8 cellular contexts compared by ENCODE assay signal in genomic region chr16:4327782-4328579, GRCh38. TPM values are rescaled to one million over a fixed set of nuclear protein-coding genes. Genes with fewer than 3 reads are reported as not detected.
DNase-seq lines count a peak whose midpoint lies in the region; ATAC-seq and TF ChIP-seq lines count a peak whose summit lies in the region.

No MANE protein-coding gene starts in this region.

- no peak for ATAC-seq in GM21390 (IDR thresholded peaks at IDR 0.05; ENCODE audit: unreplicated experiment)

- H3K36me3 Mint-ChIP-seq in HFFc6 (ENCODE audit: low read depth) = no peaks in the 10 kb centered on the region

- H4K20me1 ChIP-seq in mammary epithelial cell (ENCODE audit: insufficient read depth, low read length) = no peaks in the 10 kb centered on the region

- dilution Hi-C loops in mammary epithelial cell (cut with HindIII; ENCODE audit: low sequenced_read_pairs) = no loop called here

- CTCF ChIA-PET in mammary epithelial cell (lab: Charles Lee; ENCODE audit: low non-redundant PET) = no interaction called here

- peak overlapping the region; percentile 59 for H3K4me2 ChIP-seq in mammary epithelial cell (ENCODE audit: insufficient read depth, low read depth, low read length)

- peak overlapping the region; percentile 58 for H3K4me3 Mint-ChIP-seq in HFFc6

- H3K27ac ChIP-seq in mammary epithelial cell (ENCODE audit: insufficient read depth, low read depth, low read length) = no peak overlapping the region
- no peak overlapping the region for H3K27ac ChIP-seq in iPS DF 6.9 (ENCODE audit: low read length)
- H3K27ac ChIP-seq in rectal smooth muscle tissue (ENCODE audit: low read depth, low read length) = peak overlapping the region; percentile 75

- no peaks in the 10 kb centered on the region for H3K36me3 ChIP-seq in mammary epithelial cell (ENCODE audit: insufficient read depth, low read length)
- peaks cover 3% of the 10 kb centered on the region; the same call in 1 of the 2 replicates for H3K36me3 ChIP-seq in iPS DF 6.9 (ENCODE audit: control insufficient read depth, insufficient read depth, low read length)
- no peaks in the 10 kb centered on the region for H3K36me3 ChIP-seq in rectal smooth muscle tissue (ENCODE audit: control insufficient read depth, insufficient read depth, low read length)

- H3K9me3 Mint-ChIP-seq in HFFc6 = no peaks in the 10 kb centered on the region

- H3K4me3 ChIP-seq in AG10803 (ENCODE audit: low read length) (peak overlapping the region; percentile 48), mammary epithelial cell (replicated peaks in 1 of 3; ENCODE audit: insufficient read depth in 1 of 3, low read depth in 2 of 3, low read length in 3 of 3) (peak overlapping the region in 2 of 3 experiments; percentile 15 to 45), iPS DF 6.9 (ENCODE audit: low read length) (peak overlapping the region; percentile 18; the same call in 1 of the 2 replicates), rectal smooth muscle tissue (ENCODE audit: low read length) (peak overlapping the region; percentile 64)

- TF ChIP-seq CTCF in AG10803 (conservative IDR thresholded peaks at IDR 0.05; ENCODE audit: low read length) (peak; percentile 61), HFFc6 (IDR thresholded peaks at IDR 0.05) (peak; percentile 79), mammary epithelial cell (conservative IDR thresholded peaks at IDR 0.05 in 1 of 2, IDR thresholded peaks at IDR 0.05 in 1 of 2; ENCODE audit: extremely low read depth in 1 of 2, insufficient read depth in 1 of 2, low read depth in 1 of 2, low read length in 2 of 2) (peak; percentile 27 to 61)

- H3K9ac ChIP-seq in mammary epithelial cell (ENCODE audit: insufficient read depth, low read length) (no peak overlapping the region), rectal smooth muscle tissue (ENCODE audit: low read length) (no peak overlapping the region)

- H3K4me1 ChIP-seq in mammary epithelial cell (ENCODE audit: insufficient read depth, low read length) = peaks cover 26% of the 10 kb centered on the region
- peaks cover 14% of the 10 kb centered on the region for H3K4me1 ChIP-seq in iPS DF 6.9 (ENCODE audit: control insufficient read depth, insufficient read depth, low read length)
- H3K4me1 ChIP-seq in rectal smooth muscle tissue (ENCODE audit: control insufficient read depth, insufficient read depth, low read length) = peaks cover 38% of the 10 kb centered on the region

- peak; percentile 72 for DNase-seq in AG10803 (ENCODE audit: low read depth)
- peak; percentile 83 for DNase-seq in HFFc6
- DNase-seq in T-helper 2 cell = peak in 4 of 5 experiments; percentile 29 to 48 (median 38)
- DNase-seq in mammary epithelial cell = peak; percentile 40
- DNase-seq in iPS DF 6.9 (ENCODE audit: low read depth, low spot score) = no peak
- no peak for DNase-seq in NCI-H1436 treated with DMSO at 0.1 percent for 48 hours (lab: John Stamatoyannopoulos, UW)

- no peaks in the 10 kb centered on the region; the same call in 1 of the 2 replicates for H3K27me3 Mint-ChIP-seq in HFFc6 (ENCODE audit: insufficient read depth)

- H2AFZ ChIP-seq in mammary epithelial cell (ENCODE audit: low read depth, low read length) = no peak overlapping the region

- WGBS in mammary epithelial cell (ENCODE audit: low coverage, missing lambda C conversion rate) = 40% methylated on average over 1 of the region's 49 CpGs
- no CpG with 5 or more reads among the region's 49 CpGs for WGBS in iPS DF 6.9 (ENCODE audit: insufficient coverage, insufficient read length)

- H3K9me3 ChIP-seq in mammary epithelial cell (replicated peaks; ENCODE audit: insufficient read depth, low read length) = no peaks in the 10 kb centered on the region
- H3K9me3 ChIP-seq in iPS DF 6.9 (ENCODE audit: control insufficient read depth, insufficient read depth, low read length) = no peaks in the 10 kb centered on the region

- intact Hi-C loops in mammary epithelial cell (cut with micrococcal nuclease) = no loop called here

- H3K27me3 ChIP-seq in mammary epithelial cell (ENCODE audit: insufficient read depth, low read length) (no peaks in the 10 kb centered on the region), iPS DF 6.9 (ENCODE audit: control insufficient read depth, insufficient read depth, low read length) (no peaks in the 10 kb centered on the region), rectal smooth muscle tissue (ENCODE audit: control insufficient read depth, insufficient read depth, low read length) (no peaks in the 10 kb centered on the region)

- H3K27ac Mint-ChIP-seq in HFFc6 = peak overlapping the region; percentile 88

- H3K79me2 ChIP-seq in mammary epithelial cell (ENCODE audit: insufficient read depth, low read length) = peaks cover 87% of the 10 kb centered on the region

- no TSS peak for BruUV-seq in mammary epithelial cell (replicated peaks; lab: Mats Ljungman, UMichigan)

- H3K4me1 Mint-ChIP-seq in HFFc6 (ENCODE audit: low read depth) = peaks cover 30% of the 10 kb centered on the region

- in situ Hi-C loops in mammary epithelial cell (cut with MboI; ENCODE audit: low sequenced_read_pairs in 2 of 2) = no loop called here

RNA-seq across cellular contexts. Expression of gene GLIS2, which starts 12.1 kb away (rescaled TPM):
- total RNA-seq in HFFc6 (2021; fragmentation: NEBNext Ultra II Directional; extraction: Animal tissue kit (Norgen Biotek cat#: 25700)) = 10 to 100 TPM; 21.9 to 26.0 (median 23.5) TPM
- total RNA-seq in mammary epithelial cell = 10 to 100 TPM in 1 of 2 donors, 1 to 10 TPM in 1; 3.3 to 13.5 TPM
- 3.6 TPM for polyA plus RNA-seq in mammary epithelial cell
- 10.4 TPM for polyA minus RNA-seq in mammary epithelial cell

RNA-seq across cellular contexts. Expression of gene PAM16, which starts 23.1 kb away (rescaled TPM):
- total RNA-seq in HFFc6 (2021; fragmentation: NEBNext Ultra II Directional; extraction: Animal tissue kit (Norgen Biotek cat#: 25700)) = 10 to 100 TPM; 44.9 to 50.8 (median 46.1) TPM
- 10 to 100 TPM; 20.3 to 62.1 TPM for total RNA-seq in mammary epithelial cell
- 41.2 TPM for polyA plus RNA-seq in mammary epithelial cell
- polyA minus RNA-seq in mammary epithelial cell = 3.8 TPM

RNA-seq across cellular contexts. Expression of gene VASN, which starts 43.7 kb away (rescaled TPM):
- total RNA-seq in HFFc6 (2021; fragmentation: NEBNext Ultra II Directional; extraction: Animal tissue kit (Norgen Biotek cat#: 25700)) = 100 to 1,000 TPM in 4 of 6 experiments, 10 to 100 TPM in 2; 92.0 to 131 (median 103) TPM
- total RNA-seq in mammary epithelial cell = 10 to 100 TPM in 1 of 2 donors, 1 to 10 TPM in 1; 5.0 to 25.5 TPM
- polyA plus RNA-seq in mammary epithelial cell = 1.9 TPM
- 0.67 TPM for polyA minus RNA-seq in mammary epithelial cell

RNA-seq across cellular contexts. Expression of gene TFAP4, which starts 55.2 kb away (rescaled TPM):
- 10 to 100 TPM in 3 of 6 experiments, 1 to 10 TPM in 3; 8.3 to 11.7 (median 10.1) TPM for total RNA-seq in HFFc6 (2021; fragmentation: NEBNext Ultra II Directional; extraction: Animal tissue kit (Norgen Biotek cat#: 25700))
- 10 to 100 TPM in 1 of 2 donors, 1 to 10 TPM in 1; 3.3 to 13.0 TPM for total RNA-seq in mammary epithelial cell
- polyA plus RNA-seq in mammary epithelial cell = 9.5 TPM
- polyA minus RNA-seq in mammary epithelial cell = 6.4 TPM

Comparison
In these comparisons a context has a peak if more than half of its experiments do, and no peak if none do; other contexts are left out.
1. DNase-seq: peak in AG10803 (single experiment), HFFc6 (single experiment), T-helper 2 cell (4 of 5) and mammary epithelial cell (single experiment); none in iPS DF 6.9 (single experiment) and NCI-H1436 treated with DMSO at 0.1 percent for 48 hours (single experiment).
2. Peak in every context shown above with its lines, with median percentiles within 50 percentile points of each other: H3K4me3 ChIP-seq and CTCF ChIP-seq.